In the genomic region with DNA sequence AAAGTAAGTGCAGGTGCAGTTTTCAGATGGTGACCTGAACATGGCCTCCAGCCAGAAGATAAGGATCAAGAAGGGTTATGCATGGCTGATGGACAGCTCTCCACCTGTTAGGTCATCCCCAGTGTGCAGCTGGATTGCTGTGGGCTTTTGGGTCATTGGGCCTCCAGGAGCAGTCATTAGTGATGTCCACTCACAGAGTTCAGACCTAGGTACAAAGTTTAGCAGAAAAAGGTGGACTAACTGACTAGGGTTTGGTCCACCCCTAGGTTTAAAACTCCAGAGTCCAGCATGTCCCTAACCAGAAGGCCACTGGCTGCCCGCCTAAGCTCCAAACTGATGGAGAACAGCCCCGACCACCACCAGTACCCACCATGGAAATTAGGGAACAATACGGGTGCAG, we compare ENCODE assay signal across 1 cellular context.
TF ChIP-seq lines count a peak whose summit lies in the region.

No MANE protein-coding gene starts in this region.

TF ChIP-seq in K562, 482 proteins besides CTCF, POLR2A, EP300 and RAD21:
- no peak for TF ChIP-seq HSF4 (CRISPR knock-in tag; IDR thresholded peaks at IDR 0.05; ENCODE audit: borderline replicate concordance)
- TF ChIP-seq ELK3 (CRISPR knock-in tag; IDR thresholded peaks at IDR 0.05): no peak
- no peak for TF ChIP-seq ZNF274 (IDR thresholded peaks at IDR 0.05; ENCODE audit: borderline replicate concordance, low read depth, low read length)
- TF ChIP-seq, protein P1, sequence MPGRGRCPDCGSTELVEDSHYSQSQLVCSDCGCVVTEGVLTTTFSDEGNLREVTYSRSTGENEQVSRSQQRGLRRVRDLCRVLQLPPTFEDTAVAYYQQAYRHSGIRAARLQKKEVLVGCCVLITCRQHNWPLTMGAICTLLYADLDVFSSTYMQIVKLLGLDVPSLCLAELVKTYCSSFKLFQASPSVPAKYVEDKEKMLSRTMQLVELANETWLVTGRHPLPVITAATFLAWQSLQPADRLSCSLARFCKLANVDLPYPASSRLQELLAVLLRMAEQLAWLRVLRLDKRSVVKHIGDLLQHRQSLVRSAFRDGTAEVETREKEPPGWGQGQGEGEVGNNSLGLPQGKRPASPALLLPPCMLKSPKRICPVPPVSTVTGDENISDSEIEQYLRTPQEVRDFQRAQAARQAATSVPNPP (IDR thresholded peaks at IDR 0.05; ENCODE audit: borderline replicate concordance, insufficient read depth, insufficient read length): no peak
- no peak for TF ChIP-seq EWSR1 (IDR thresholded peaks at IDR 0.05; ENCODE audit: borderline replicate concordance, low read depth, partially characterized antibody)
- no peak for TF ChIP-seq ZFP1 (CRISPR knock-in tag; IDR thresholded peaks at IDR 0.05)
- TF ChIP-seq ZNF212 (CRISPR knock-in tag; IDR thresholded peaks at IDR 0.05): no peak
- TF ChIP-seq PTTG1 (tag; IDR thresholded peaks at IDR 0.05; ENCODE audit: low read depth): no peak
TF ChIP-seq in K562: peak in this region for 0.
